In genomic region chr17:44605116-44605505, GRCh38 we compare ENCODE assay signal across 1 cellular context.
TF ChIP-seq lines count a peak whose summit lies in the region.

No MANE protein-coding gene starts in this region.

TF ChIP-seq in HepG2, 621 proteins besides CTCF, POLR2A, EP300 and RAD21:
- TF ChIP-seq RFX1 (IDR thresholded peaks at IDR 0.05) (no peak), ZNF768 (CRISPR knock-in tag; IDR thresholded peaks at IDR 0.05) (peak; percentile 88)
